In genomic region chr19:45717131-45717982, GRCh38 we compare ENCODE assay signal across 1 cellular context.
A peak's percentile ranks its signal among the peaks of the same experiment; 100 is the strongest.
TF ChIP-seq lines count a peak whose summit lies in the region.

No MANE protein-coding gene starts in this region.

TF ChIP-seq in K562, 482 proteins besides CTCF, POLR2A, EP300 and RAD21 (continued from another document and continues in another):
- peak; percentile 96 for TF ChIP-seq ZNF395 (CRISPR knock-in tag; IDR thresholded peaks at IDR 0.05)
- TF ChIP-seq ZNF184 (CRISPR knock-in tag; IDR thresholded peaks at IDR 0.05) = no peak
- no peak for TF ChIP-seq RBM22 (IDR thresholded peaks at IDR 0.05; ENCODE audit: low read depth, low read length, poor library complexity, severe bottlenecking)
- TF ChIP-seq ZNF583 (CRISPR knock-in tag; IDR thresholded peaks at IDR 0.05) = no peak
- TF ChIP-seq NELFE (IDR thresholded peaks at IDR 0.05; ENCODE audit: insufficient read depth, insufficient read length) = no peak
- 0 out of 2 replicates have a peak, but pooled peaks have one; percentile 19 for TF ChIP-seq PHF21A (IDR thresholded peaks at IDR 0.05; ENCODE audit: borderline replicate concordance, low read depth)
- peak; percentile 97 for TF ChIP-seq HMGN3 (IDR thresholded peaks at IDR 0.05; ENCODE audit: borderline replicate concordance, extremely low read depth, insufficient read length, low read depth, low read length)
- TF ChIP-seq ARNT (IDR thresholded peaks at IDR 0.05) = peak in 1 of 2 experiments; percentile 85; a peak in 2 of 4 replicates
- peak; percentile 79 for TF ChIP-seq LCOR (CRISPR knock-in tag; IDR thresholded peaks at IDR 0.05)
- peak; percentile 70 to 82 for TF ChIP-seq FOXA3 (CRISPR knock-in tag; conservative IDR thresholded peaks at IDR 0.05 in 1 of 2, IDR thresholded peaks at IDR 0.05 in 1 of 2)
- TF ChIP-seq PHTF2 (CRISPR knock-in tag; IDR thresholded peaks at IDR 0.05) = 0 out of 2 replicates have a peak, but pooled peaks have one; percentile 24
- TF ChIP-seq MCM7 (IDR thresholded peaks at IDR 0.05) = no peak
- no peak for TF ChIP-seq ZBTB49 (CRISPR knock-in tag; IDR thresholded peaks at IDR 0.05; ENCODE audit: borderline replicate concordance)
- no peak for TF ChIP-seq ID3 (CRISPR knock-in tag; IDR thresholded peaks at IDR 0.05)
- no peak for TF ChIP-seq ID3 (tag; IDR thresholded peaks at IDR 0.05)
- peak; percentile 99 for TF ChIP-seq NRF1 (conservative IDR thresholded peaks at IDR 0.05 in 1 of 2, IDR thresholded peaks at IDR 0.05 in 1 of 2)
- TF ChIP-seq CCAR2 (IDR thresholded peaks at IDR 0.05; ENCODE audit: low read depth, low read length) = no peak
- TF ChIP-seq MAFF (IDR thresholded peaks at IDR 0.05; ENCODE audit: low read length) = no peak
- TF ChIP-seq ZBED1 (IDR thresholded peaks at IDR 0.05) = no peak
- TF ChIP-seq L3MBTL2 (IDR thresholded peaks at IDR 0.05) = peak; percentile 67
- TF ChIP-seq NFRKB (IDR thresholded peaks at IDR 0.05; ENCODE audit: low read depth) = no peak
- TF ChIP-seq BRD4 (IDR thresholded peaks at IDR 0.05) = no peak
- TF ChIP-seq ZFP1 (CRISPR knock-in tag; IDR thresholded peaks at IDR 0.05) = no peak
- TF ChIP-seq CREB1 (IDR thresholded peaks at IDR 0.05) = peak; percentile 75
- TF ChIP-seq CREB1 (CRISPR knock-in tag; IDR thresholded peaks at IDR 0.05) = peak; percentile 88
- peak; percentile 49 for TF ChIP-seq SMAD1 (IDR thresholded peaks at IDR 0.05; ENCODE audit: low read depth, low read length, partially characterized antibody)
- no peak for TF ChIP-seq ATF4 (CRISPR knock-in tag; IDR thresholded peaks at IDR 0.05)
- TF ChIP-seq ZNF165 (CRISPR knock-in tag; IDR thresholded peaks at IDR 0.05; ENCODE audit: borderline replicate concordance) = no peak
- no peak for TF ChIP-seq ZC3H4 (CRISPR knock-in tag; IDR thresholded peaks at IDR 0.05; ENCODE audit: borderline replicate concordance)
- TF ChIP-seq C11orf30 (IDR thresholded peaks at IDR 0.05; ENCODE audit: low read depth) = no peak
- peak; percentile 73 for TF ChIP-seq NCOR1 (IDR thresholded peaks at IDR 0.05)
- TF ChIP-seq KLF10 (CRISPR knock-in tag; IDR thresholded peaks at IDR 0.05) = no peak
- no peak for TF ChIP-seq ZNF445 (CRISPR knock-in tag; IDR thresholded peaks at IDR 0.05; ENCODE audit: low read depth)
- TF ChIP-seq ZNF277 (CRISPR knock-in tag; IDR thresholded peaks at IDR 0.05; ENCODE audit: borderline replicate concordance) = no peak
- no peak for TF ChIP-seq DNMT1 (IDR thresholded peaks at IDR 0.05)
- 0 out of 2 replicates have a peak, but pooled peaks have one; percentile 8 for TF ChIP-seq ELF4 (CRISPR knock-in tag; IDR thresholded peaks at IDR 0.05)
- TF ChIP-seq LARP7 (IDR thresholded peaks at IDR 0.05) = no peak
- no peak for TF ChIP-seq SMARCA5 (IDR thresholded peaks at IDR 0.05)
- no peak for TF ChIP-seq ZNF224 (CRISPR knock-in tag; IDR thresholded peaks at IDR 0.05)
- no peak; a peak in 2 of 4 replicates for TF ChIP-seq TEAD1 (CRISPR knock-in tag; IDR thresholded peaks at IDR 0.05)
- TF ChIP-seq HMG20B (CRISPR knock-in tag; IDR thresholded peaks at IDR 0.05) = no peak
- TF ChIP-seq EHMT2 (IDR thresholded peaks at IDR 0.05) = 0 out of 2 replicates have a peak, but pooled peaks have one; percentile 11
- no peak for TF ChIP-seq ZNF785 (CRISPR knock-in tag; IDR thresholded peaks at IDR 0.05)
- peak; percentile 79 for TF ChIP-seq E2F3 (CRISPR knock-in tag; IDR thresholded peaks at IDR 0.05)
- peak; percentile 81 for TF ChIP-seq EP400 (IDR thresholded peaks at IDR 0.05)
- TF ChIP-seq FOXP1 (CRISPR knock-in tag; IDR thresholded peaks at IDR 0.05) = peak; percentile 76; the same call in 1 of the 2 replicates
- TF ChIP-seq USF2 (CRISPR knock-in tag; IDR thresholded peaks at IDR 0.05) = peak; percentile 96
- no peak for TF ChIP-seq CREB5 (CRISPR knock-in tag; IDR thresholded peaks at IDR 0.05)
- no peak for TF ChIP-seq SFPQ (IDR thresholded peaks at IDR 0.05; ENCODE audit: low read depth, low read length)
- TF ChIP-seq ZNF41 (CRISPR knock-in tag; conservative IDR thresholded peaks at IDR 0.05) = no peak
- TF ChIP-seq ETS2 (tag; IDR thresholded peaks at IDR 0.05; ENCODE audit: borderline replicate concordance, poor library complexity, severe bottlenecking) = no peak
- no peak for TF ChIP-seq MCM3 (IDR thresholded peaks at IDR 0.05)
- no peak for TF ChIP-seq RNF219 (CRISPR knock-in tag; IDR thresholded peaks at IDR 0.05)
- TF ChIP-seq RUNX1 (IDR thresholded peaks at IDR 0.05; ENCODE audit: low read depth) = no peak
- no peak for TF ChIP-seq CBX5 (IDR thresholded peaks at IDR 0.05; ENCODE audit: borderline replicate concordance, low read depth)
- no peak for TF ChIP-seq ZBTB34 (CRISPR knock-in tag; IDR thresholded peaks at IDR 0.05)
- peak; percentile 59; the same call in 1 of the 2 replicates for TF ChIP-seq POLR2AphosphoS5 (IDR thresholded peaks at IDR 0.05; ENCODE audit: control insufficient read depth, insufficient read depth, low read depth, low read length)
- peak; percentile 95 for TF ChIP-seq TFAP4 (CRISPR knock-in tag; IDR thresholded peaks at IDR 0.05; ENCODE audit: borderline replicate concordance)
- no peak for TF ChIP-seq NFIX (CRISPR knock-in tag; IDR thresholded peaks at IDR 0.05; ENCODE audit: low read depth)
- TF ChIP-seq ZNF76 (CRISPR knock-in tag; IDR thresholded peaks at IDR 0.05; ENCODE audit: borderline replicate concordance) = no peak
- peak in 1 of 2 experiments; percentile 100 for TF ChIP-seq NCOA2 (IDR thresholded peaks at IDR 0.05; ENCODE audit: partially characterized antibody in 2 of 2)
- no peak for TF ChIP-seq NFATC3 (IDR thresholded peaks at IDR 0.05)
- peak; percentile 77 for TF ChIP-seq MTA3 (IDR thresholded peaks at IDR 0.05; ENCODE audit: borderline replicate concordance)
